8 cellular contexts compared by ENCODE assay signal in the genomic region with DNA sequence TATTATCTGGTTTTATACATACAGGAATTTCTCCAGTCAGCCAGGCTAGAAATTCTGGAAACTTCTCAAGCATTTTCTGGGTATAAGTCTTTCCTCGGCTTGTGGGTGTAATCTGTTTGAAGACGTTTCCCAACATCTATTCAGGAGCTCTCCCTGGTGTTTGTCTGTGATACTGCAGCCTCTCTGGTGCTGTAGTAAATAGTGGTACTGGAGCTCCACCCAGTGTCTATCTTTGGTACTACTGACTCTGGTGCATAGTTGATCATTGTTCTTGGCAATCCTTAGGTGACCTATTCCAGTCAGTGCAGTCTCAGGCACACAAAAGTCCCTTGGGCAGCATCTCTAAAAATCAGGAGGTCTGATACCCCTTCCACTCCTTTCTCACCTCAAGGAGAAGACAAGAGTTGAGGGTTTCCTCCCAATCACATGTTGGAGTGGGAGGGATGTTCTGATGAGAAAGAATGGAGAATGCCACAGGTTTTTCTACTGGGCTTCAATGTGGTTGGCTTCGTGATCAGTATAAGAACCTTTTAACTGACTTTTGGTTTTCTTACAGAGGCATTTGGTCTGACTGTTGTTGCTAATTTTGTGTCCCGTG.
DNase-seq lines count a peak whose midpoint lies in the region; ATAC-seq and TF ChIP-seq lines count a peak whose summit lies in the region.

No MANE protein-coding gene starts in this region.

- H3K79me1 ChIP-seq in IMR-90 (ENCODE audit: low read depth in 1 of 2, low read length in 2 of 2): no peaks in the 10 kb centered on the region

- H3K27me3 ChIP-seq in IMR-90 (ENCODE audit: control insufficient read depth, insufficient read depth, low read length): no peaks in the 10 kb centered on the region
- H3K27me3 ChIP-seq in esophagus squamous epithelium: no peaks in the 10 kb centered on the region
- no peaks in the 10 kb centered on the region for H3K27me3 ChIP-seq in neural cell (ENCODE audit: insufficient read depth, low read depth, low read length)

- H2AFZ ChIP-seq in IMR-90 (replicated peaks; ENCODE audit: low read length, poor library complexity) (no peak overlapping the region), neural cell (ENCODE audit: low read depth, low read length) (no peak overlapping the region)

- H3K14ac ChIP-seq in IMR-90 (replicated peaks; ENCODE audit: low read depth, low read length): no peak overlapping the region

- peak; percentile 90 for ATAC-seq in GM21515 (IDR thresholded peaks at IDR 0.05; ENCODE audit: unreplicated experiment)
- peak; percentile 98 for ATAC-seq in IMR-90 (ENCODE audit: low read depth)

- no peak overlapping the region; the same call in 1 of the 2 replicates for H4K5ac ChIP-seq in IMR-90 (ENCODE audit: low read depth, low read length)

- H2BK120ac ChIP-seq in IMR-90 (ENCODE audit: low read depth, low read length): peak overlapping the region; percentile 36; the same call in 1 of the 2 replicates

- no peak overlapping the region for H3K23ac ChIP-seq in IMR-90 (ENCODE audit: low read depth, low read length)

- H3K56ac ChIP-seq in IMR-90 (ENCODE audit: extremely low read depth, insufficient read depth, low read length): no peak overlapping the region; the same call in 1 of the 2 replicates

- peak; percentile 100; the same call in 1 of the 2 replicates for TF ChIP-seq CTCF in IMR-90 (conservative IDR thresholded peaks at IDR 0.05; ENCODE audit: low read depth, low read length)
- peak; percentile 92 to 100 (median 100) for TF ChIP-seq CTCF in esophagus squamous epithelium (IDR thresholded peaks at IDR 0.05)
- peak; percentile 98 for TF ChIP-seq CTCF in neural cell (IDR thresholded peaks at IDR 0.05; ENCODE audit: poor library complexity, severe bottlenecking)

- dilution Hi-C loops in IMR-90 (cut with HindIII; ENCODE audit: low sequenced_read_pairs, unreplicated experiment): no loop called here

- H3K27ac ChIP-seq in IMR-90 (ENCODE audit: insufficient read depth, low read length) (no peak overlapping the region), esophagus squamous epithelium (no peak overlapping the region), neural cell (ENCODE audit: low read length) (no peak overlapping the region), substantia nigra (ENCODE audit: low read depth, low read length, poor library complexity, severe bottlenecking) (no peak overlapping the region)

- no peak for TF ChIP-seq EP300 in neural cell (conservative IDR thresholded peaks at IDR 0.05; ENCODE audit: poor library complexity, severe bottlenecking)

- H2AK5ac ChIP-seq in IMR-90 (ENCODE audit: low read depth, low read length): peak overlapping the region; percentile 83

- H4K20me1 ChIP-seq in IMR-90 (ENCODE audit: insufficient read depth, low read length) (no peaks in the 10 kb centered on the region), neural cell (ENCODE audit: insufficient read depth) (no peaks in the 10 kb centered on the region)

- no peak overlapping the region for H3K18ac ChIP-seq in IMR-90 (ENCODE audit: low read depth, low read length)

- H3K9me2 ChIP-seq in neural cell (ENCODE audit: insufficient read depth, low read length): no peaks in the 10 kb centered on the region

- H3K9me1 ChIP-seq in IMR-90 (ENCODE audit: insufficient read depth, low read length): no peaks in the 10 kb centered on the region

- H3K4ac ChIP-seq in IMR-90 (ENCODE audit: low read depth, low read length): peak overlapping the region; percentile 34; the same call in 1 of the 2 replicates

- H3K4me1 ChIP-seq in IMR-90 (ENCODE audit: control insufficient read depth, insufficient read depth, low read length) (peaks cover 8% of the 10 kb centered on the region), esophagus squamous epithelium (peaks cover 0 to 3% (median 0%) of the 10 kb centered on the region in 3 donors)

- no peak overlapping the region for H4K8ac ChIP-seq in IMR-90 (ENCODE audit: low read depth in 2 of 2, low read length in 2 of 2)

- no peak overlapping the region for H2AK9ac ChIP-seq in IMR-90 (replicated peaks; ENCODE audit: low read depth, low read length, poor library complexity)

- H3K4me3 ChIP-seq in IMR-90 (ENCODE audit: insufficient read depth, low read depth, low read length): no peak overlapping the region
- H3K4me3 ChIP-seq in esophagus squamous epithelium: no peak overlapping the region
- no peak overlapping the region for H3K4me3 ChIP-seq in neural cell (ENCODE audit: low read length)

- peak overlapping the region; percentile 77; the same call in 1 of the 2 replicates for H2BK20ac ChIP-seq in IMR-90 (ENCODE audit: low read depth, low read length)

- H3F3A ChIP-seq in neural cell (ENCODE audit: insufficient read depth, low read length, poor library complexity, severe bottlenecking): no peaks in the 10 kb centered on the region

- CTCF ChIA-PET in IMR-90 (lab: Yijun Ruan, JAX): interaction anchor here (0.5 to 1.6 kb wide), 14 partner anchors 15 to 642 kb away, joined by 3 to 5 read pairs (median 3); no protein-coding TSS in a partner anchor

- in situ Hi-C loops in IMR-90 (cut with MboI; ENCODE audit: low sequenced_read_pairs): loop anchor here (5.0 to 10.0 kb wide), 2 partner anchors 172 to 434 kb away; no protein-coding TSS in a partner anchor

- peak; percentile 80 for DNase-seq in DMS153 treated with DMSO at 0.1 percent for 48 hours (lab: John Stamatoyannopoulos, UW; ENCODE audit: unreplicated experiment)
- DNase-seq in IMR-90: peak; percentile 91
- peak; percentile 95 for DNase-seq in OCI-M1 (lab: John Stamatoyannopoulos, UW)
- DNase-seq in activated T-cell treated with anti-CD3 and anti-CD28 coated beads for 24 hours (ENCODE audit: low read depth): peak; percentile 83
- DNase-seq in esophagus squamous epithelium (lab: John Stamatoyannopoulos, UW): peak; percentile 13
- peak in 43 of 49 donors; percentile 2 to 84 (median 50) for DNase-seq in substantia nigra (lab: John Stamatoyannopoulos, UW)

- no peaks in the 10 kb centered on the region; the same call in 1 of the 2 replicates for H3K9me3 ChIP-seq in IMR-90 (ENCODE audit: control insufficient read depth, insufficient read depth, low read length)
- H3K9me3 ChIP-seq in esophagus squamous epithelium: peaks cover 0 to 14% (median 3%) of the 10 kb centered on the region in 3 donors
- peaks cover 4% of the 10 kb centered on the region for H3K9me3 ChIP-seq in neural cell (ENCODE audit: low read length)

- H2BK15ac ChIP-seq in IMR-90 (ENCODE audit: low read depth, low read length): no peak overlapping the region; the same call in 2 of the 3 replicates

- WGBS in IMR-90 (ENCODE audit: extremely low coverage in 2 of 2, insufficient read length in 1 of 2), 2 experiments: no CpG with 5 or more reads among the region's 4 CpGs
- 28 to 36% methylated on average over 4 of the region's 4 CpGs for WGBS in esophagus squamous epithelium, 2 donors

- 0 out of 2 replicates have a peak, but pooled peaks have one; percentile 50 for TF ChIP-seq POLR2A in IMR-90 (IDR thresholded peaks at IDR 0.05; ENCODE audit: low read depth, low read length)
- TF ChIP-seq POLR2A in esophagus squamous epithelium (IDR thresholded peaks at IDR 0.05): no peak

- intact Hi-C loops in IMR-90 (cut with micrococcal nuclease): loop anchor here (1.0 to 10.0 kb wide), 7 partner anchors 174 to 732 kb away; partner anchors contain the start of genes ITM2B and NUDT15
- intact Hi-C loops in esophagus squamous epithelium (cut with DNase I): loop anchor here (10.0 kb wide), 1 partner anchor 174 kb away; no protein-coding TSS in a partner anchor

- no peaks in the 10 kb centered on the region for H3K79me2 ChIP-seq in neural cell (replicated peaks; ENCODE audit: insufficient read depth, low read length)

- POLR2A ChIA-PET in IMR-90 (lab: Charles Lee; ENCODE audit: unreplicated experiment): no interaction called here

- peak; percentile 100 for TF ChIP-seq RAD21 in IMR-90 (IDR thresholded peaks at IDR 0.05; ENCODE audit: low read length)
- TF ChIP-seq RAD21 in neural cell (conservative IDR thresholded peaks at IDR 0.05): peak; percentile 94

- no peaks in the 10 kb centered on the region for H3K36me3 ChIP-seq in IMR-90 (ENCODE audit: control insufficient read depth, insufficient read depth, low read length)
- H3K36me3 ChIP-seq in esophagus squamous epithelium: no peaks in the 10 kb centered on the region
- H3K36me3 ChIP-seq in neural cell (ENCODE audit: insufficient read depth, low read length): no peaks in the 10 kb centered on the region

- H4K91ac ChIP-seq in IMR-90 (ENCODE audit: insufficient read depth, low read depth, low read length): peak overlapping the region; percentile 14; the same call in 1 of the 2 replicates

- H2BK5ac ChIP-seq in IMR-90 (ENCODE audit: low read depth, low read length, poor library complexity, severe bottlenecking): no peak overlapping the region

- no TSS peak for BruUV-seq in IMR-90 (replicated peaks; lab: Mats Ljungman, UMichigan)

- H3K9ac ChIP-seq in IMR-90 (ENCODE audit: low read depth, low read length): no peak overlapping the region
- H3K9ac ChIP-seq in neural cell (ENCODE audit: low read length): no peak overlapping the region

- no peak overlapping the region for H3K4me2 ChIP-seq in IMR-90 (ENCODE audit: low read depth, low read length)
- no peak overlapping the region for H3K4me2 ChIP-seq in neural cell (ENCODE audit: low read length)

TF ChIP-seq in IMR-90, 13 proteins besides CTCF, POLR2A, EP300 and RAD21 (continues in another document):
- TF ChIP-seq SMC3 (IDR thresholded peaks at IDR 0.05; ENCODE audit: low read depth, low read length): peak; percentile 100
- no peak for TF ChIP-seq FOS (IDR thresholded peaks at IDR 0.05; ENCODE audit: low read depth, low read length)
- TF ChIP-seq BHLHE40 (IDR thresholded peaks at IDR 0.05; ENCODE audit: low read depth, low read length): no peak
- TF ChIP-seq NFE2L2 (IDR thresholded peaks at IDR 0.05; ENCODE audit: low read depth, low read length): no peak
- no peak for TF ChIP-seq MAZ (IDR thresholded peaks at IDR 0.05; ENCODE audit: borderline replicate concordance, low read depth, low read length)
- TF ChIP-seq CEBPB (IDR thresholded peaks at IDR 0.05; ENCODE audit: low read depth, low read length): peak; percentile 80

TF ChIP-seq in neural cell, 6 proteins besides CTCF, POLR2A, EP300 and RAD21:
- TF ChIP-seq SMC3 (conservative IDR thresholded peaks at IDR 0.05; ENCODE audit: poor library complexity) (peak; percentile 93), POLR2AphosphoS5 (IDR thresholded peaks at IDR 0.05) (no peak), EZH2 (IDR thresholded peaks at IDR 0.05; ENCODE audit: borderline replicate concordance, insufficient read depth, low read length, poor library complexity, severe bottlenecking) (no peak)
TF ChIP-seq in neural cell: peak in this region for 1.

Comparison
In these comparisons a context has a peak if more than half of its experiments do, and no peak if none do; other contexts are left out.
1. DNase-seq: peak in every context shown above with its lines; median percentile 95 in OCI-M1; 91 in IMR-90; 83 in activated T-cell treated with anti-CD3 and anti-CD28 coated beads for 24 hours; 80 in DMS153 treated with DMSO at 0.1 percent for 48 hours; 50 in substantia nigra; 13 in esophagus squamous epithelium.